Comparison of ENCODE assay signal across 8 cellular contexts in genomic region chr7:151876112-151876898, GRCh38. TPM values are rescaled to one million over a fixed set of nuclear protein-coding genes. Genes with fewer than 3 reads are reported as not detected.
A peak's percentile ranks its signal among the peaks of the same experiment; 100 is the strongest.
DNase-seq lines count a peak whose midpoint lies in the region; ATAC-seq lines count a peak whose summit lies in the region.

No MANE protein-coding gene starts in this region.

- no peaks in the 10 kb centered on the region for H3K9me3 Mint-ChIP-seq in dendritic cell treated with granulocyte-macrophage colony-stimulating factor and Interleukin-4, amounts not matched to agents 40 ng/mL and 50 ng/mL, for 4 days

- no peaks in the 10 kb centered on the region for H3K27me3 Mint-ChIP-seq in dendritic cell treated with granulocyte-macrophage colony-stimulating factor and Interleukin-4, amounts not matched to agents 40 ng/mL and 50 ng/mL, for 4 days

- DNase-seq in NCI-H524 (lab: John Stamatoyannopoulos, UW) = peak; percentile 31 to 59
- DNase-seq in NCI-H524 treated with DMSO at 0.1 percent for 48 hours (lab: John Stamatoyannopoulos, UW) = no peak
- peak; percentile 60 to 71 for DNase-seq in NCI-H187 (lab: John Stamatoyannopoulos, UW)
- DNase-seq in activated CD4-positive, alpha-beta T cell treated with anti-CD3 and anti-CD28 coated beads, Interleukin-2, amount 50 U/mL, for 24 hours (ENCODE audit: low read depth in 1 of 2, low spot score in 1 of 2) = peak; percentile 41 to 53
- peak; percentile 17 to 80 for DNase-seq in lung microvascular endothelial cell (ENCODE audit: low read depth in 2 of 2)
- DNase-seq in stimulated activated CD4-positive, alpha-beta T cell treated with anti-CD3 and anti-CD28 coated beads, TNF-alpha, amount 100 ng/mL, for 24 hours (ENCODE audit: low read depth in 3 of 3) = peak; percentile 29 to 70 (median 48)

- no peak for ATAC-seq in GM18519 (IDR thresholded peaks at IDR 0.05; ENCODE audit: low FRiP score, unreplicated experiment)

- H3K4me1 Mint-ChIP-seq in dendritic cell treated with granulocyte-macrophage colony-stimulating factor and Interleukin-4, amounts not matched to agents 40 ng/mL and 50 ng/mL, for 4 days (ENCODE audit: low read depth) = peaks cover 48% of the 10 kb centered on the region

- intact Hi-C loops in dendritic cell treated with granulocyte-macrophage colony-stimulating factor and Interleukin-4, amounts not matched to agents 40 ng/mL and 50 ng/mL, for 4 days (cut with micrococcal nuclease) = loop anchor here (2.0 to 5.0 kb wide), 5 partner anchors 26 to 244 kb away; no protein-coding TSS in a partner anchor

- peak overlapping the region; percentile 97 for H3K27ac Mint-ChIP-seq in dendritic cell treated with granulocyte-macrophage colony-stimulating factor and Interleukin-4, amounts not matched to agents 40 ng/mL and 50 ng/mL, for 4 days

- peak overlapping the region; percentile 98 for H3K4me3 Mint-ChIP-seq in dendritic cell treated with granulocyte-macrophage colony-stimulating factor and Interleukin-4, amounts not matched to agents 40 ng/mL and 50 ng/mL, for 4 days

- peaks cover 28% of the 10 kb centered on the region for H3K36me3 Mint-ChIP-seq in dendritic cell treated with granulocyte-macrophage colony-stimulating factor and Interleukin-4, amounts not matched to agents 40 ng/mL and 50 ng/mL, for 4 days (ENCODE audit: low read depth)

RNA-seq across cellular contexts. Expression of gene PRKAG2, which starts 0.6 kb away (rescaled TPM):
- 11.6 and 13.5 TPM in 2 replicates for total RNA-seq in lung microvascular endothelial cell
